Comparison of ENCODE assay signal across 9 cellular contexts in genomic region chr3:52121459-52121795, GRCh38. TPM values are rescaled to one million over a fixed set of nuclear protein-coding genes. Genes with fewer than 3 reads are reported as not detected.
A peak's percentile ranks its signal among the peaks of the same experiment; 100 is the strongest.
DNase-seq lines count a peak whose midpoint lies in the region; ATAC-seq, FAIRE-seq and TF ChIP-seq lines count a peak whose summit lies in the region.
"Had no signal": no experiment of that assay in that cellular context is flagged by ENCODE, and none has a peak within 500 bp of the region (broad histone marks: within the 10 kb centered on the region; RNA-seq: fewer than 3 reads in every experiment).

No MANE protein-coding gene starts in this region.

- H3K36me3 ChIP-seq in kidney (ENCODE audit: control insufficient read depth in 1 of 2, insufficient read depth in 2 of 2, low read length in 2 of 2), result no peaks in the 10 kb centered on the region
- no peaks in the 10 kb centered on the region for H3K36me3 ChIP-seq in aorta (ENCODE audit: control insufficient read depth in 1 of 2, insufficient read depth in 2 of 2, low read length in 1 of 2)

- peaks cover 11% of the 10 kb centered on the region for H3K4me1 Mint-ChIP-seq in nephron progenitor cell

- FAIRE-seq in kidney (lab: Jason Lieb, UNC), result no peak

- TF ChIP-seq CTCF in kidney (IDR thresholded peaks at IDR 0.05; ENCODE audit: borderline replicate concordance, extremely low read depth, insufficient read depth) (no peak), foreskin fibroblast (IDR thresholded peaks at IDR 0.05; ENCODE audit: low read depth, low read length) (no peak), nephron progenitor cell (IDR thresholded peaks at IDR 0.05) (no peak)

- no peak overlapping the region for H3K9ac ChIP-seq in kidney (ENCODE audit: low read length in 2 of 2)

- H3K27ac ChIP-seq in kidney (ENCODE audit: low read depth in 2 of 2, low read length in 2 of 2) (no peak overlapping the region), aorta (ENCODE audit: low read depth in 1 of 2, low read length in 2 of 2) (no peak overlapping the region)

- no peaks in the 10 kb centered on the region for H3K27me3 Mint-ChIP-seq in nephron progenitor cell (ENCODE audit: low read depth, poor library complexity)

- H3K4me1 ChIP-seq in kidney (ENCODE audit: control insufficient read depth in 1 of 2, insufficient read depth in 1 of 2, low read depth in 1 of 2, low read length in 2 of 2) (peaks cover 0 to 6% of the 10 kb centered on the region in 2 donors), aorta (ENCODE audit: control insufficient read depth in 1 of 2, insufficient read depth in 2 of 2, low read length in 2 of 2) (no peaks in the 10 kb centered on the region)

- no peak overlapping the region for H3K4me3 Mint-ChIP-seq in nephron progenitor cell

- H3K27ac Mint-ChIP-seq in nephron progenitor cell, result no peak overlapping the region

- intact Hi-C loops in Right ventricle myocardium superior (cut with DNase I) (no loop called here), Right ventricle myocardium inferior (cut with DNase I) (no loop called here), kidney (cut with DNase I) (loop anchor here (5.0 kb wide), 1 partner anchor 119 kb away; no protein-coding TSS in a partner anchor), aorta (cut with DNase I) (no loop called here)

- peaks cover 29% of the 10 kb centered on the region for H3K36me3 Mint-ChIP-seq in nephron progenitor cell (ENCODE audit: low read depth)

- DNase-seq in Right ventricle myocardium superior (peak; percentile 71), Right ventricle myocardium inferior (ENCODE audit: missing footprints) (no peak), SKM-1 (lab: John Stamatoyannopoulos, UW; ENCODE audit: unreplicated experiment) (peak; percentile 88), kidney (peak; percentile 47), aorta (peak; percentile 65 to 80), foreskin fibroblast (no peak), nephron progenitor cell (no peak)
- no peak for DNase-seq in stimulated activated CD4-positive, alpha-beta T cell treated with anti-CD3 and anti-CD28 coated beads, Interleukin-2, amount 100 ng/mL, for 24 hours
- DNase-seq: islet precursor cell had no signal

- 71 to 73% methylated on average over 7 of the region's 7 CpGs for WGBS in aorta, 2 donors

- no peaks in the 10 kb centered on the region for H3K27me3 ChIP-seq in aorta (ENCODE audit: control insufficient read depth in 1 of 2, insufficient read depth in 2 of 2, low read length in 1 of 2)

- H3K9me3 Mint-ChIP-seq in nephron progenitor cell, result no peaks in the 10 kb centered on the region

- ATAC-seq in Right ventricle myocardium superior (ENCODE audit: poor library complexity) (peak; percentile 62), Right ventricle myocardium inferior (no peak), aorta (ENCODE audit: low FRiP score) (peak; percentile 68)

- H3K4me3 ChIP-seq in kidney (ENCODE audit: low read length in 2 of 2), result no peak overlapping the region
- no peak overlapping the region for H3K4me3 ChIP-seq in aorta (ENCODE audit: low read length in 2 of 2)
- no peak overlapping the region for H3K4me3 ChIP-seq in foreskin fibroblast (ENCODE audit: low read depth in 1 of 2, low read length in 2 of 2)

- H3K9me3 ChIP-seq in kidney (ENCODE audit: control insufficient read depth in 1 of 2, low read length in 2 of 2), result no peaks in the 10 kb centered on the region
- no peaks in the 10 kb centered on the region for H3K9me3 ChIP-seq in aorta (ENCODE audit: control insufficient read depth, low read length)

RNA-seq across cellular contexts. Expression of gene POC1A, which starts 32.8 kb away (rescaled TPM):
- total RNA-seq in Right ventricle myocardium superior (1.5 TPM), Right ventricle myocardium inferior (1.7 TPM), kidney (2.2 TPM), aorta (1 to 10 TPM in 1 of 2 donors, under 1 TPM in 1; 0.91 to 2.1 TPM)
- polyA plus RNA-seq in kidney (ENCODE audit: insufficient read depth, low read depth, low replicate concordance) (2.5 TPM), aorta (1 to 10 TPM in 1 of 2 donors, under 1 TPM in 1; 0.38 to 1.6 TPM)

Comparison
In these comparisons a context has a peak if more than half of its experiments do, and no peak if none do; other contexts are left out.
1. DNase-seq: peak in Right ventricle myocardium superior (single experiment), SKM-1 (single experiment), kidney (single experiment) and aorta (2 of 2); none in Right ventricle myocardium inferior (single experiment), foreskin fibroblast (0 of 2), stimulated activated CD4-positive, alpha-beta T cell treated with anti-CD3 and anti-CD28 coated beads, Interleukin-2, amount 100 ng/mL, for 24 hours (0 of 2) and nephron progenitor cell (single experiment).